In genomic region chr12:94092516-94093241, GRCh38 we compare ENCODE assay signal across 22 cellular contexts. TPM values are rescaled to one million over a fixed set of nuclear protein-coding genes. Genes with fewer than 3 reads are reported as not detected.
A peak's percentile ranks its signal among the peaks of the same experiment; 100 is the strongest.
DNase-seq lines count a peak whose midpoint lies in the region; ATAC-seq and TF ChIP-seq lines count a peak whose summit lies in the region.
"Had no signal": no experiment of that assay in that cellular context is flagged by ENCODE, and none has a peak within 500 bp of the region (broad histone marks: within the 10 kb centered on the region; RNA-seq: fewer than 3 reads in every experiment).

No MANE protein-coding gene starts in this region.

- H3K27me3 ChIP-seq in ascending aorta: no peaks in the 10 kb centered on the region
- H3K27me3 ChIP-seq in thoracic aorta (replicated peaks; ENCODE audit: insufficient read depth): no peaks in the 10 kb centered on the region
- H3K27me3 ChIP-seq in mesenchymal stem cell (ENCODE audit: control insufficient read depth in 1 of 2, insufficient read depth in 1 of 2, low read length in 2 of 2): no peaks in the 10 kb centered on the region

- H4K8ac ChIP-seq in mesenchymal stem cell (ENCODE audit: low read length): no peak overlapping the region

- H3K9me3 Mint-ChIP-seq in HFFc6: no peaks in the 10 kb centered on the region
- H3K9me3 Mint-ChIP-seq: natural killer cell treated with Interleukin-12 subunit alpha and Interleukin-12 subunit beta and Interleukin-15 and Interleukin-18, amount 100 ng/mL, for 72 hours; stimulated activated naive B cell treated with anti-CD40 and anti-IgM and Interleukin-4, amounts not matched to agents 10 μg/mL and 1 μg/mL and 100 μg/mL, for 72 hours had no signal

- intact Hi-C loops in ascending aorta (cut with DNase I): loop anchor here (2.0 kb wide), 1 partner anchor 18 kb away; no protein-coding TSS in a partner anchor

- H2AFZ ChIP-seq in mesenchymal stem cell (ENCODE audit: low read depth, low read length): no peak overlapping the region

- peaks cover 3% of the 10 kb centered on the region; the same call in 1 of the 2 replicates for H3K27me3 Mint-ChIP-seq in HFFc6 (ENCODE audit: insufficient read depth)
- H3K27me3 Mint-ChIP-seq: activated naive CD8-positive, alpha-beta T cell had no signal

- no peaks in the 10 kb centered on the region for H3K36me3 ChIP-seq in ascending aorta
- H3K36me3 ChIP-seq in thoracic aorta: no peaks in the 10 kb centered on the region
- no peaks in the 10 kb centered on the region for H3K36me3 ChIP-seq in mesenchymal stem cell (ENCODE audit: control insufficient read depth in 1 of 2, insufficient read depth in 2 of 2, low read depth in 1 of 2, low read length in 2 of 2)
- H3K36me3 ChIP-seq: lower lobe of right lung had no signal

- H3K4me3 ChIP-seq in ascending aorta (no peak overlapping the region), fibroblast of villous mesenchyme (ENCODE audit: low read depth, low read length) (no peak overlapping the region), thoracic aorta (peak overlapping the region; percentile 19), mesenchymal stem cell (ENCODE audit: insufficient read depth in 1 of 2, low read depth in 1 of 2, low read length in 2 of 2) (peak overlapping the region in 1 of 2 experiments; percentile 39)
- H3K4me3 ChIP-seq: coronary artery, lower lobe of right lung, skin epidermis had no signal

- no peak overlapping the region for H2BK5ac ChIP-seq in mesenchymal stem cell (ENCODE audit: low read depth, low read length, poor library complexity, severe bottlenecking)

- H3K18ac ChIP-seq in mesenchymal stem cell (ENCODE audit: low read depth in 1 of 2, low read length in 2 of 2): no peak overlapping the region

- peaks cover 47% of the 10 kb centered on the region for H3K4me1 Mint-ChIP-seq in HFFc6 (ENCODE audit: low read depth)
- H3K4me1 Mint-ChIP-seq: stimulated activated naive B cell treated with anti-CD40 and anti-IgM and Interleukin-4, amounts not matched to agents 10 μg/mL and 1 μg/mL and 100 μg/mL, for 72 hours; T-helper 17 cell had no signal

- no peak overlapping the region for H3K4me2 ChIP-seq in mesenchymal stem cell (ENCODE audit: low read length, poor library complexity, severe bottlenecking)

- peak overlapping the region; percentile 49 for H3K27ac Mint-ChIP-seq in HFFc6
- H3K27ac Mint-ChIP-seq: activated naive CD8-positive, alpha-beta T cell; natural killer cell treated with Interleukin-12 subunit alpha and Interleukin-12 subunit beta and Interleukin-15 and Interleukin-18, amount 100 ng/mL, for 72 hours; stimulated activated naive B cell treated with anti-CD40 and anti-IgM and Interleukin-4, amounts not matched to agents 10 μg/mL and 1 μg/mL and 100 μg/mL, for 72 hours; T-helper 17 cell had no signal

- WGBS in mesenchymal stem cell: 94% methylated on average over 10 of the region's 13 CpGs

- H3K36me3 Mint-ChIP-seq in HFFc6 (ENCODE audit: low read depth): peaks cover 11% of the 10 kb centered on the region; the same call in 1 of the 2 replicates
- H3K36me3 Mint-ChIP-seq: activated naive CD8-positive, alpha-beta T cell; natural killer cell treated with Interleukin-12 subunit alpha and Interleukin-12 subunit beta and Interleukin-15 and Interleukin-18, amount 100 ng/mL, for 72 hours; stimulated activated naive B cell treated with anti-CD40 and anti-IgM and Interleukin-4, amounts not matched to agents 10 μg/mL and 1 μg/mL and 100 μg/mL, for 72 hours had no signal

- DNase-seq in HFFc6 (peak; percentile 43), ascending aorta (ENCODE audit: low spot score in 2 of 2) (peak in 1 of 2 donors; percentile 90), fibroblast of villous mesenchyme (ENCODE audit: low read depth) (peak; percentile 86), thoracic aorta (ENCODE audit: low spot score) (no peak), mesenchymal stem cell (no peak)
- DNase-seq: activated CD4-positive, alpha-beta T cell treated with anti-CD3 and anti-CD28 coated beads for 4 hours; activated T-cell treated with anti-CD3 and anti-CD28 coated beads for 4 hours; DMS53; KG1; lower lobe of right lung; NCI-H1694; NCI-H524; stimulated activated naive B cell treated with anti-CD40 and anti-IgM and Interleukin-4, amounts not matched to agents 10 μg/mL and 1 μg/mL and 100 μg/mL, for 72 hours; T-helper 17 cell had no signal

- H2BK12ac ChIP-seq in mesenchymal stem cell (ENCODE audit: low read length in 2 of 2): no peak overlapping the region

- no peaks in the 10 kb centered on the region for H3K79me1 ChIP-seq in mesenchymal stem cell (replicated peaks; ENCODE audit: low read length, poor library complexity, severe bottlenecking)

- no peak overlapping the region for H2BK120ac ChIP-seq in mesenchymal stem cell (ENCODE audit: low read depth, low read length)

- H3K9ac ChIP-seq in mesenchymal stem cell (ENCODE audit: low read length): no peak overlapping the region

- H3K4ac ChIP-seq in mesenchymal stem cell (ENCODE audit: low read depth in 1 of 2, low read length in 2 of 2): no peak overlapping the region

- H3K27ac ChIP-seq in ascending aorta (peak overlapping the region; percentile 33 to 54), thoracic aorta (peak overlapping the region; percentile 54 to 67), mesenchymal stem cell (ENCODE audit: low read length, poor library complexity, severe bottlenecking) (no peak overlapping the region)
- H3K27ac ChIP-seq: lower lobe of right lung, skin epidermis had no signal

- ATAC-seq in thoracic aorta (ENCODE audit: insufficient number of reproducible peaks, low FRiP score, low read depth) (peak; percentile 32), GM19452 (IDR thresholded peaks at IDR 0.05; ENCODE audit: unreplicated experiment) (no peak), HG03565 (IDR thresholded peaks at IDR 0.05; ENCODE audit: unreplicated experiment) (no peak)
- no peak for ATAC-seq in activated CD4-positive, CD25-positive, alpha-beta regulatory T cell treated with anti-CD3 and anti-CD28 coated beads, Interleukin-2, amount 50 U/mL, for 24 hours
- ATAC-seq: HCT116; natural killer cell treated with Interleukin-12 subunit alpha and Interleukin-12 subunit beta and Interleukin-15 and Interleukin-18, amount 100 ng/mL, for 72 hours; stimulated activated naive B cell treated with anti-CD40 and anti-IgM and Interleukin-4, amounts not matched to agents 10 μg/mL and 1 μg/mL and 100 μg/mL, for 72 hours; T-helper 17 cell had no signal

- no peak overlapping the region for H3K23ac ChIP-seq in mesenchymal stem cell (ENCODE audit: low read length in 2 of 2)

- H4K91ac ChIP-seq in mesenchymal stem cell (ENCODE audit: low read length): no peak overlapping the region

- H3K14ac ChIP-seq in mesenchymal stem cell (ENCODE audit: low read length in 2 of 2): no peak overlapping the region

- H3K4me1 ChIP-seq in ascending aorta: peaks cover 5 to 16% of the 10 kb centered on the region in 2 donors
- peaks cover 12 to 23% of the 10 kb centered on the region in 2 donors for H3K4me1 ChIP-seq in thoracic aorta (ENCODE audit: control insufficient read depth in 1 of 2, low read depth in 2 of 2)
- H3K4me1 ChIP-seq in mesenchymal stem cell (ENCODE audit: control insufficient read depth, insufficient read depth, low read depth, low read length): no peaks in the 10 kb centered on the region
- H3K4me1 ChIP-seq: lower lobe of right lung had no signal

- no peak for TF ChIP-seq CTCF in HFFc6 (IDR thresholded peaks at IDR 0.05)
- TF ChIP-seq CTCF in ascending aorta (IDR thresholded peaks at IDR 0.05): no peak
- no peak for TF ChIP-seq CTCF in fibroblast of villous mesenchyme (IDR thresholded peaks at IDR 0.05; ENCODE audit: insufficient read depth, low read depth, low read length)
- TF ChIP-seq CTCF in thoracic aorta (IDR thresholded peaks at IDR 0.05): no peak

- no peak overlapping the region for H2BK15ac ChIP-seq in mesenchymal stem cell (ENCODE audit: low read depth, poor library complexity, severe bottlenecking)

- no peak overlapping the region for H2AK5ac ChIP-seq in mesenchymal stem cell (ENCODE audit: low read length, severe bottlenecking)

- H3K4me3 Mint-ChIP-seq in HFFc6: peak overlapping the region; percentile 39; the same call in 1 of the 2 replicates
- H3K4me3 Mint-ChIP-seq: activated naive CD8-positive, alpha-beta T cell; natural killer cell treated with Interleukin-12 subunit alpha and Interleukin-12 subunit beta and Interleukin-15 and Interleukin-18, amount 100 ng/mL, for 72 hours; stimulated activated naive B cell treated with anti-CD40 and anti-IgM and Interleukin-4, amounts not matched to agents 10 μg/mL and 1 μg/mL and 100 μg/mL, for 72 hours; T-helper 17 cell had no signal

- no peaks in the 10 kb centered on the region for H3K9me3 ChIP-seq in ascending aorta
- H3K9me3 ChIP-seq in thoracic aorta: no peaks in the 10 kb centered on the region
- H3K9me3 ChIP-seq in mesenchymal stem cell (ENCODE audit: control insufficient read depth, low read length): no peaks in the 10 kb centered on the region
- H3K9me3 ChIP-seq: lower lobe of right lung had no signal

RNA-seq across cellular contexts. Expression of gene PLXNC1, which starts 55.7 kb away (rescaled TPM):
- total RNA-seq in HFFc6 (2021; fragmentation: NEBNext Ultra II Directional; extraction: Animal tissue kit (Norgen Biotek cat#: 25700)): under 1 TPM; 0.18 to 0.40 (median 0.22) TPM
- total RNA-seq in ascending aorta (1.8 TPM), fibroblast of villous mesenchyme (0.86 and 0.97 TPM in 2 replicates), thoracic aorta (1 to 10 TPM; 8.5 to 9.2 TPM)
- polyA plus RNA-seq in mesenchymal stem cell (2013, experiment 1 of 2): 2.2 TPM
- 2.3 TPM for polyA plus RNA-seq in mesenchymal stem cell (2013, experiment 2 of 2)

Comparison
In these comparisons a context has a peak if more than half of its experiments do, and no peak if none do; other contexts are left out.
1. DNase-seq: peak in HFFc6 (single experiment) and fibroblast of villous mesenchyme (single experiment); none in thoracic aorta (single experiment) and mesenchymal stem cell (single experiment).